In the genomic region with DNA sequence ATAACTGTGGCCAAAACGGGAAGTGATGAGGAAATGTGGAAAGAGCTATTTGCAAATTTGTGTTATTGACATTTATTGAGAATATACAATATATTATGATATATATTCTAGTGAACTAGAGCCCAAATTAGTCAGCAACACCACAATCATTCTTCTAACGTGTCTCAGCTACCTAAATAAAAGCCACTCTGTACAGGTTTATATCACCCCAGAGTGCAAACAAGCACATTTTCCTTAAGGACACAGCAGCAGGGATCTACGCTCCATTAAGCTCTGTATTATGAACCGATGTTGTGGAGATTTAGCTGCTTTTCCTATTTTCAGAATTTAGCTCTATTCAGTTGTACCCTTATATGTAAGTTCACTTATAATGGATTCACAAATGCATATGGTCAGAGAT, we compare ENCODE assay signal across 29 cellular contexts.
"Had no signal": no experiment of that assay in that cellular context is flagged by ENCODE, and none has a peak within 500 bp of the region (broad histone marks: within the 10 kb centered on the region; RNA-seq: fewer than 3 reads in every experiment).

No MANE protein-coding gene starts in this region.

- H3K9ac ChIP-seq: SK-N-SH had no signal

- DNase-seq: activated B cell treated with CpG ODN at 0.5 μM for 24 hours; activated CD4-positive, alpha-beta T cell treated with anti-CD3 and anti-CD28 coated beads for 1 hour; activated CD4-positive, alpha-beta T cell treated with anti-CD3 and anti-CD28 coated beads, Interleukin-2, amount 10 ng/mL, durations not matched to agents 24 days and 14 days; activated CD4-positive, alpha-beta T cell treated with anti-CD3 and anti-CD28 coated beads, Interleukin-2, amount 50 U/mL, for 48 hours; activated CD8-positive, alpha-beta memory T cell treated with anti-CD3 and anti-CD28 coated beads, Interleukin-2, amount 10 ng/mL, durations not matched to agents 7 days and 5 days; activated effector memory CD4-positive, alpha-beta T cell treated with Interleukin-2 at 50 U/mL for 16 hours; activated naive CD4-positive, alpha-beta T cell; activated naive CD8-positive, alpha-beta T cell treated with anti-CD3 and anti-CD28 coated beads, Interleukin-2, amount 50 U/mL, for 24 hours; activated T-cell treated with anti-CD3 and anti-CD28 coated beads, Interleukin-2, amount 50 U/mL, for 24 hours; amniotic stem cell; body of pancreas; central memory CD4-positive, alpha-beta T cell; MG63; MV-4-11; NCI-H1105 treated with DMSO at 0.1 percent for 48 hours; NCI-H146; NCI-H187 treated with DMSO at 0.1 percent for 48 hours; NCI-H2107; NCI-H2171 treated with DMSO at 0.1 percent for 48 hours; NCI-H226; NCI-H526; NCI-H774; NK-92 treated with Interleukin-12 subunit alpha and Interleukin-12 subunit beta, amount 100 ng/mL, for 24 hours; SJCRH30; SK-N-SH; T-helper 17 cell; T-helper 9 cell had no signal

- ATAC-seq: activated CD8-positive, alpha-beta memory T cell treated with anti-CD3 and anti-CD28 coated beads, Interleukin-2, amount 10 ng/mL, durations not matched to agents 7 days and 5 days; activated naive CD4-positive, alpha-beta T cell treated with anti-CD3 and anti-CD28 coated beads, Interleukin-2, amount 50 U/mL, for 72 hours; activated naive CD8-positive, alpha-beta T cell treated with anti-CD3 and anti-CD28 coated beads, Interleukin-2, amount 50 U/mL, for 24 hours; body of pancreas; T-helper 17 cell had no signal

- H3K27me3 ChIP-seq: ascending aorta, body of pancreas, MG63, SJCRH30 had no signal

- H3K36me3 ChIP-seq: ascending aorta, MG63, SJCRH30 had no signal

- H3K4me3 ChIP-seq: ascending aorta, body of pancreas, MG63, SJCRH30 had no signal

- H3K4me1 ChIP-seq: ascending aorta, body of pancreas, SJCRH30 had no signal

- H3K9me3 ChIP-seq: ascending aorta, body of pancreas, MG63, SJCRH30, SK-N-SH had no signal
